In the genomic region with DNA sequence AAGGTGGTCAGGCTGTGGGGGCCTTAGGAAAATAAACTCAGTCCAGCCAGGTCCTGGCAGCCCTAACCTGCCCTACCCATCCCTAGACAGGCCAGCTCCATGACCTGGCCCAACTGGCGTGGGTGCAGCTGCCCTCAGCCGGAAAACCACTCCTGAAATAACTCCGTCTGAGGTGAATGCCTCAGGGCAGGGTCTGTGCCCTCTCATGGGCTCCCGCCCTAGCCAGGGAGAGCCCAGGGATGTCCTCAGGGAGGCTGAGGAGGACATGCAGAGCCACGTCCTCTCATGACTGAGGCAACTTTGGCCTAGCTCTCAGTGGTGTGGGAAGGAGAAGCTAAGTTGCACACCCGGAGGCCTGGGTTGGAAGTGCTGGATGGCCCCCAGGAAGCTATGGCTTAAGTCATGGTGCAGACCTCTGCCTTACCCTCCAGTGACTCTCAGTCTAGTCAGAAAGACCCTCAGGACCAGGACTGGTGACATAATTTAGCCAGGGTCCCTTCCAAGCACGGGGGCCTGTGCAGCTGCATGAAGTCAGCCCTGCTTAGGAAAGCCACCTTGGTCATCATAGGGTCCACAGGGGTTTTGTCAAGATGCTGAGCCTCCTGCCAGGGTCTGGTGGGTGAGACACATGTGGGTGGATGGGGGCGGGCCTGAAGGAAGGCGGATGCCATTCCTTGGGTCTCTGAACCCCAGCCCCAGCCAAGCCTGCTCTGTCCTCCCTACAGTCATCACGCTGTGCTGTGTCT, we compare ENCODE assay signal across 28 cellular contexts. TPM values are rescaled to one million over a fixed set of nuclear protein-coding genes. Genes with fewer than 3 reads are reported as not detected.
DNase-seq lines count a peak whose midpoint lies in the region; ATAC-seq, FAIRE-seq and TF ChIP-seq lines count a peak whose summit lies in the region.
"Had no signal": no experiment of that assay in that cellular context is flagged by ENCODE, and none has a peak within 500 bp of the region (broad histone marks: within the 10 kb centered on the region; RNA-seq: fewer than 3 reads in every experiment).

No MANE protein-coding gene starts in this region.

- TF ChIP-seq CTCF in GM12874 (IDR thresholded peaks at IDR 0.05; ENCODE audit: insufficient read depth, low read depth, low read length) (0 out of 2 replicates have a peak, but pooled peaks have one; percentile 3), H1 (IDR thresholded peaks at IDR 0.05; ENCODE audit: control extremely low read depth in 1 of 3, insufficient read depth in 1 of 3, low read depth in 1 of 3, low read length in 3 of 3) (no peak)

- TF ChIP-seq POLR2A in H1 (IDR thresholded peaks at IDR 0.05; ENCODE audit: control extremely low read depth in 1 of 2, low read depth in 2 of 2, low read length in 2 of 2): no peak

- no peaks in the 10 kb centered on the region for H3K9me3 ChIP-seq in H1 (ENCODE audit: insufficient read depth in 2 of 2, low read depth in 1 of 2, low read length in 1 of 2)
- H3K9me3 ChIP-seq: psoas muscle, SK-N-SH, vagina had no signal

- H3K4me2 ChIP-seq in H1 (ENCODE audit: insufficient read depth in 1 of 2, low read depth in 2 of 2, low read length in 2 of 2): no peak overlapping the region
- H3K4me2 ChIP-seq: SK-N-SH had no signal

- no peak overlapping the region for H3K23ac ChIP-seq in H1 (ENCODE audit: insufficient read length)

- H3K4ac ChIP-seq in H1 (replicated peaks; ENCODE audit: insufficient read length, low read depth, low read length): no peak overlapping the region

- H3K4me3 Mint-ChIP-seq in activated T-cell treated with anti-CD3 and anti-CD28 coated beads, Interleukin-2, amount 50 U/mL, for 4 hours: no peak overlapping the region
- no peak overlapping the region for H3K4me3 Mint-ChIP-seq in stimulated activated naive CD8-positive, alpha-beta T cell treated with anti-CD3 and anti-CD28 coated beads, Interleukin-15, amount 100 ng/mL, for 72 hours
- H3K4me3 Mint-ChIP-seq: T-helper 2 cell treated with Interferon-gamma antibody and Interleukin-4, amounts not matched to agents 5 μg/mL and 100 μg/mL, for 36 hours had no signal

- H2BK15ac ChIP-seq in H1 (ENCODE audit: low read length): no peak overlapping the region

- no peak for TF ChIP-seq EP300 in H1 (IDR thresholded peaks at IDR 0.05; ENCODE audit: borderline replicate concordance in 1 of 2, low read depth in 2 of 2, low read length in 2 of 2)

- H3K36me3 ChIP-seq in H1 (ENCODE audit: control insufficient read depth in 2 of 4, insufficient read depth in 4 of 4, low read length in 3 of 4): no peaks in the 10 kb centered on the region
- H3K36me3 ChIP-seq: vagina, WERI-Rb-1 had no signal

- no peak overlapping the region for H2AK5ac ChIP-seq in H1 (ENCODE audit: low read depth, low read length)

- no peak overlapping the region for H2BK20ac ChIP-seq in H1 (ENCODE audit: low read length)

- H3K23me2 ChIP-seq in H1 (ENCODE audit: low read depth, low read length): no peaks in the 10 kb centered on the region

- no peak overlapping the region for H4K5ac ChIP-seq in H1 (ENCODE audit: insufficient read length, low read depth, low read length)

- CTCF ChIA-PET in H1 (lab: Charles Lee; ENCODE audit: partially characterized antibody): interaction anchor here (1.0 to 6.5 kb wide), 18 partner anchors 9 to 284 kb away, joined by 3 to 91 read pairs (median 8); partner anchors contain the start of gene PRSS50

- no peaks in the 10 kb centered on the region for H3K27me3 Mint-ChIP-seq in activated T-cell treated with anti-CD3 and anti-CD28 coated beads, Interleukin-2, amount 50 U/mL, for 4 hours (ENCODE audit: low read depth)
- no peaks in the 10 kb centered on the region for H3K27me3 Mint-ChIP-seq in stimulated activated naive CD8-positive, alpha-beta T cell treated with anti-CD3 and anti-CD28 coated beads, Interleukin-15, amount 100 ng/mL, for 72 hours

- ATAC-seq in activated T-cell treated with anti-CD3 and anti-CD28 coated beads, Interleukin-2, amount 50 U/mL, for 4 hours: no peak
- no peak for ATAC-seq in sciatic nerve
- no peak for ATAC-seq in stimulated activated naive CD8-positive, alpha-beta T cell treated with anti-CD3 and anti-CD28 coated beads, Interleukin-15, amount 100 ng/mL, for 72 hours

- intact Hi-C loops in sciatic nerve (cut with DNase I): loop anchor here (5.0 kb wide), 1 partner anchor 199 kb away; no protein-coding TSS in a partner anchor

- no peak overlapping the region for H3K56ac ChIP-seq in H1 (replicated peaks; ENCODE audit: insufficient read length, low read depth, low read length)

- no peak overlapping the region for H3K27ac Mint-ChIP-seq in stimulated activated naive CD8-positive, alpha-beta T cell treated with anti-CD3 and anti-CD28 coated beads, Interleukin-15, amount 100 ng/mL, for 72 hours
- H3K27ac Mint-ChIP-seq: T-helper 2 cell treated with Interferon-gamma antibody and Interleukin-4, amounts not matched to agents 5 μg/mL and 100 μg/mL, for 36 hours had no signal

- H3K36me3 Mint-ChIP-seq in activated T-cell treated with anti-CD3 and anti-CD28 coated beads, Interleukin-2, amount 50 U/mL, for 4 hours (ENCODE audit: insufficient read depth): no peaks in the 10 kb centered on the region

- peaks cover 2 to 4% of the 10 kb centered on the region in 2 experiments for H4K20me1 ChIP-seq in H1 (replicated peaks in 1 of 2; ENCODE audit: control insufficient read depth in 1 of 2, insufficient read depth in 2 of 2, low read length in 2 of 2)

- no peak overlapping the region for H4K8ac ChIP-seq in H1 (ENCODE audit: extremely low read depth, insufficient read depth, low read length)

- no peak overlapping the region for H3K18ac ChIP-seq in H1 (ENCODE audit: extremely low read depth, low read length)

- FAIRE-seq in H1 (lab: Jason Lieb, UNC): no peak
- FAIRE-seq: D721Med, frontal cortex, GM18507, RCC 7860 had no signal

- H3K79me1 ChIP-seq in H1 (ENCODE audit: low read depth, low read length): no peaks in the 10 kb centered on the region

- no peak overlapping the region for H2BK120ac ChIP-seq in H1 (replicated peaks; ENCODE audit: low read depth, low read length)

- DNase-seq in activated T-cell treated with anti-CD3 and anti-CD28 coated beads, Interleukin-2, amount 50 U/mL, for 4 hours: peak; percentile 2
- no peak for DNase-seq in activated T-cell treated with anti-CD3 and anti-CD28 coated beads, Interleukin-2, amount 50 U/mL, for 48 hours
- DNase-seq in H1 (ENCODE audit: low read depth in 1 of 2, low spot score in 2 of 2) (no peak), sciatic nerve (ENCODE audit: low spot score) (peak; percentile 47), NCI-H1048 (lab: John Stamatoyannopoulos, UW) (no peak), NCI-H774 (lab: John Stamatoyannopoulos, UW) (no peak)
- DNase-seq in stimulated activated naive CD8-positive, alpha-beta T cell treated with anti-CD3 and anti-CD28 coated beads, Interleukin-15, amount 100 ng/mL, for 72 hours: no peak
- DNase-seq: activated gamma-delta T cell; anterior cingulate cortex; effector CD4-positive, alpha-beta T cell; EL; Kasumi-1; NCI-H1092; NCI-H2029 treated with DMSO at 0.1 percent for 48 hours; SK-N-SH; WERI-Rb-1 had no signal

- no peak overlapping the region for H2AFZ ChIP-seq in H1 (ENCODE audit: low read length)

- POLR2A ChIA-PET in H1 (lab: Charles Lee; ENCODE audit: partially characterized antibody): interaction anchor here (1.3 kb wide), 1 partner anchor 33 kb away, joined by 3 read pairs; no protein-coding TSS in a partner anchor

- H3K4me1 Mint-ChIP-seq in activated T-cell treated with anti-CD3 and anti-CD28 coated beads, Interleukin-2, amount 50 U/mL, for 4 hours (ENCODE audit: low read depth): no peaks in the 10 kb centered on the region
- no peaks in the 10 kb centered on the region for H3K4me1 Mint-ChIP-seq in stimulated activated naive CD8-positive, alpha-beta T cell treated with anti-CD3 and anti-CD28 coated beads, Interleukin-15, amount 100 ng/mL, for 72 hours

- 0 out of 2 replicates have a peak overlapping the region, but pooled peaks have one; percentile 46 for H2BK5ac ChIP-seq in H1 (ENCODE audit: low read depth, low read length)

- H3K27me3 ChIP-seq in H1 (replicated peaks in 1 of 4; ENCODE audit: control insufficient read depth in 3 of 4, extremely low read depth in 1 of 4, insufficient read depth in 3 of 4, low read length in 3 of 4): peaks cover 0 to 3% (median 0%) of the 10 kb centered on the region in 4 experiments; a peak in 1 of 7 replicates
- H3K27me3 ChIP-seq: vagina had no signal

- H3K79me2 ChIP-seq in H1 (ENCODE audit: control insufficient read depth in 1 of 2, insufficient read depth in 2 of 2, low read length in 2 of 2): no peaks in the 10 kb centered on the region

- no peak overlapping the region for H3K14ac ChIP-seq in H1 (ENCODE audit: insufficient read length)

- TF ChIP-seq RAD21 in H1 (IDR thresholded peaks at IDR 0.05 in 1 of 2, conservative IDR thresholded peaks at IDR 0.05 in 1 of 2; ENCODE audit: low read depth in 2 of 2, low read length in 2 of 2): no peak

- no peak overlapping the region for H2BK12ac ChIP-seq in H1 (ENCODE audit: low read depth, low read length)

- H3K9ac ChIP-seq in H1 (replicated peaks in 1 of 4; ENCODE audit: extremely low read depth in 1 of 4, low read depth in 3 of 4, low read length in 3 of 4): no peak overlapping the region
- H3K9ac ChIP-seq: SK-N-SH had no signal

- H3K9me3 Mint-ChIP-seq in activated T-cell treated with anti-CD3 and anti-CD28 coated beads, Interleukin-2, amount 50 U/mL, for 4 hours: no peaks in the 10 kb centered on the region
- H3K9me3 Mint-ChIP-seq in stimulated activated naive CD8-positive, alpha-beta T cell treated with anti-CD3 and anti-CD28 coated beads, Interleukin-15, amount 100 ng/mL, for 72 hours: no peaks in the 10 kb centered on the region
- H3K9me3 Mint-ChIP-seq: T-helper 2 cell treated with Interferon-gamma antibody and Interleukin-4, amounts not matched to agents 5 μg/mL and 100 μg/mL, for 36 hours had no signal

- H3K4me1 ChIP-seq in H1 (replicated peaks in 1 of 4; ENCODE audit: control insufficient read depth in 3 of 4, insufficient read depth in 4 of 4, low read length in 3 of 4): peaks cover 0 to 6% (median 0%) of the 10 kb centered on the region in 4 experiments; a peak in 1 of 7 replicates

- no peak overlapping the region for H3K4me3 ChIP-seq in H1 (ENCODE audit: extremely low read depth in 1 of 4, insufficient read depth in 2 of 4, low read depth in 3 of 4, low read length in 4 of 4)
- H3K4me3 ChIP-seq: psoas muscle, vagina had no signal

- 83% methylated on average over 10 of the region's 10 CpGs; no CpG with 5 or more reads in 1 of the 2 experiments for WGBS in H1 (ENCODE audit: extremely low coverage in 1 of 2, insufficient coverage in 1 of 2, insufficient read length in 1 of 2, insufficient replicate concordance in 2 of 2, low coverage in 1 of 2, low lambda C conversion rate in 2 of 2, missing lambda C conversion rate in 1 of 2), 2 experiments

- H4K91ac ChIP-seq in H1 (replicated peaks; ENCODE audit: insufficient read length, low read length): no peak overlapping the region

- H3K27ac ChIP-seq in H1 (ENCODE audit: low read depth, low read length): no peak overlapping the region
- H3K27ac ChIP-seq: C4-2B, psoas muscle, vagina, WERI-Rb-1 had no signal

RNA-seq across cellular contexts. Expression of gene TMIE, which starts 7.4 kb away (rescaled TPM):
- under 1 TPM; 0.16 to 0.71 (median 0.40) TPM for total RNA-seq in activated T-cell treated with anti-CD3 and anti-CD28 coated beads, Interleukin-2, amount 50 U/mL, for 4 hours
- total RNA-seq in H1 (2021; fragmentation: NEBNext Ultra II Directional; extraction: Animal tissue kit (Norgen Biotek cat#: 25700)): 0.67 and 0.90 TPM in 2 replicates
- polyA plus RNA-seq in H1 (2011; rRNA removed): 0.45 and 0.64 TPM in 2 replicates
- polyA plus RNA-seq in H1 (2011; cell fraction: cytosol; rRNA removed): 1.0 TPM
- polyA plus RNA-seq in H1 (2011; cell fraction: nucleus; rRNA removed): 0.87 TPM
- 0.28 to 1.0 TPM (median 0.62 TPM) in 4 replicates for polyA plus RNA-seq in H1 (2012, experiment 1 of 2)
- 0.56 TPM for polyA plus RNA-seq in H1 (2012, experiment 2 of 2)
- polyA plus RNA-seq in H1 (2013, experiment 1 of 2): 0.22 TPM
- 0.35 TPM for polyA plus RNA-seq in H1 (2013, experiment 2 of 2)
- 0.49 and 0.88 TPM in 2 replicates for polyA minus RNA-seq in H1 (2011; rRNA and poly(A)+ RNA removed)
- not detected for polyA minus RNA-seq in H1 (2011; cell fraction: cytosol; rRNA and poly(A)+ RNA removed)
- polyA minus RNA-seq in H1 (2011; cell fraction: nucleus; rRNA and poly(A)+ RNA removed): 1.3 TPM
- total RNA-seq in sciatic nerve: 0.76 TPM
- polyA plus RNA-seq: AG04450, neural cell had no signal

RNA-seq across cellular contexts. Expression of gene PRSS50, which starts 9.1 kb away (rescaled TPM):
- total RNA-seq in activated T-cell treated with anti-CD3 and anti-CD28 coated beads, Interleukin-2, amount 50 U/mL, for 4 hours: not detected
- 0.47 and 0.73 TPM in 2 replicates for total RNA-seq in H1 (2021; fragmentation: NEBNext Ultra II Directional; extraction: Animal tissue kit (Norgen Biotek cat#: 25700))
- polyA plus RNA-seq in H1 (2011; rRNA removed): 0.71 and 1.1 TPM in 2 replicates
- polyA plus RNA-seq in H1 (2011; cell fraction: cytosol; rRNA removed): 1.3 TPM
- 6.9 TPM for polyA plus RNA-seq in H1 (2011; cell fraction: nucleus; rRNA removed)
- 0.40 to 1.3 TPM (median 0.71 TPM) in 4 replicates for polyA plus RNA-seq in H1 (2012, experiment 1 of 2)
- 0.16 TPM for polyA plus RNA-seq in H1 (2012, experiment 2 of 2)
- polyA plus RNA-seq in H1 (2013, experiment 1 of 2): 0.34 TPM
- 0.37 TPM for polyA plus RNA-seq in H1 (2013, experiment 2 of 2)
- 0.32 TPM in 1 of 2 replicates, not detected in the other for polyA minus RNA-seq in H1 (2011; rRNA and poly(A)+ RNA removed)
- not detected for polyA minus RNA-seq in H1 (2011; cell fraction: cytosol; rRNA and poly(A)+ RNA removed)
- 1.7 TPM for polyA minus RNA-seq in H1 (2011; cell fraction: nucleus; rRNA and poly(A)+ RNA removed)
- total RNA-seq in sciatic nerve: 0.13 TPM
- total RNA-seq: activated CD8-positive, alpha-beta memory T cell treated with anti-CD3 and anti-CD28 coated beads for 36 hours; frontal cortex; vagina had no signal
- polyA plus RNA-seq: AG04450, neural cell, SK-N-SH had no signal

RNA-seq across cellular contexts. Expression of gene ALS2CL, which starts 15.1 kb away (rescaled TPM):
- total RNA-seq in activated T-cell treated with anti-CD3 and anti-CD28 coated beads, Interleukin-2, amount 50 U/mL, for 4 hours: 1 to 10 TPM; 1.3 to 1.5 (median 1.4) TPM
- total RNA-seq in H1 (2021; fragmentation: NEBNext Ultra II Directional; extraction: Animal tissue kit (Norgen Biotek cat#: 25700)): 4.3 and 4.8 TPM in 2 replicates
- polyA plus RNA-seq in H1 (2011; rRNA removed): 5.4 and 7.5 TPM in 2 replicates
- polyA plus RNA-seq in H1 (2011; cell fraction: cytosol; rRNA removed): 10.1 TPM
- 65.0 TPM for polyA plus RNA-seq in H1 (2011; cell fraction: nucleus; rRNA removed)
- 8.7 to 10.9 TPM (median 9.6 TPM) in 4 replicates for polyA plus RNA-seq in H1 (2012, experiment 1 of 2)
- polyA plus RNA-seq in H1 (2012, experiment 2 of 2): 4.1 TPM
- polyA plus RNA-seq in H1 (2013, experiment 1 of 2): 2.3 TPM
- 2.0 TPM for polyA plus RNA-seq in H1 (2013, experiment 2 of 2)
- 4.5 and 6.8 TPM in 2 replicates for polyA minus RNA-seq in H1 (2011; rRNA and poly(A)+ RNA removed)
- polyA minus RNA-seq in H1 (2011; cell fraction: cytosol; rRNA and poly(A)+ RNA removed): 4.6 TPM
- 13.9 TPM for polyA minus RNA-seq in H1 (2011; cell fraction: nucleus; rRNA and poly(A)+ RNA removed)
- total RNA-seq in sciatic nerve: 18.5 TPM

Comparison
In these comparisons a context has a peak if more than half of its experiments do, and no peak if none do; other contexts are left out.
1. DNase-seq: peak in activated T-cell treated with anti-CD3 and anti-CD28 coated beads, Interleukin-2, amount 50 U/mL, for 4 hours (single experiment) and sciatic nerve (single experiment); none in activated T-cell treated with anti-CD3 and anti-CD28 coated beads, Interleukin-2, amount 50 U/mL, for 48 hours (0 of 2), H1 (0 of 2), stimulated activated naive CD8-positive, alpha-beta T cell treated with anti-CD3 and anti-CD28 coated beads, Interleukin-15, amount 100 ng/mL, for 72 hours (0 of 2), NCI-H1048 (single experiment) and NCI-H774 (single experiment).